1 cellular context compared by ENCODE assay signal in the genomic region with DNA sequence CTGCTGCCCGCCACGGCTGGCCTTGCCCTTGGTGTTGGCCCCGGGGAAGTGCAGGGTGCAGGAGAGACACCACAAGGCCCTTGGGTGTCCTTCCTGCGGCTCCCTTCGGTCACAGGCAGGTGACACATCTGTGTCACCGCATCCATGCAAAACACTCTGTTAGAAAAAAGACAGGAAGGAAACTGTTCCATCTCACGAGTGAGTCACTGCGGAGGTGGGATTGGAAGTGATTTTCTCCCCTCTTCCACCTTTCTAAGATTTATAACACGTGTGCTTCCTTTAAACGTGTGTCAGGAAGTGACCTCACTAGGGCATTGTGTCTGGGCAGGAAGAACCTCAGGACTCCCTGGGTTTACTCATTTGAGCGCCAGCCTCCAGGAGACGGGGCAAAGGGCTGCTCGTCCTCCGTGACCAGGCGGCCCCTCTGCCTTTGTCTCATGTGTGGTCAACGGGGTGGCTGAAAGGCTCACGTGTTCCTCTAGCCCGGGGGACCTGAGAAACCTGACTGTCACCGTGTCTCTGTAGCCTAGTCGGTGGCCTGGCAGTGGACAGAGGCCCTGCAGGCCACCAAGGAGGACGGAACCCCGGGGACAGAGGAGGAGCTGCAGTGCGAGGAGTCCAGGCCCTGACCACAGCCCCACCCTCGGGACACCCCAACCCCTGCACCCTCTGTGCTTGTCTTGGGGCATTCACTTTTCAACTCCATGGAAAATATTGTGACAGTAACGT.
TF ChIP-seq lines count a peak whose summit lies in the region.

No MANE protein-coding gene starts in this region.

TF ChIP-seq in endothelial cell of umbilical vein, 7 proteins besides CTCF, POLR2A, EP300 and RAD21:
- no peak for TF ChIP-seq GATA2 (IDR thresholded peaks at IDR 0.05; ENCODE audit: insufficient read depth, insufficient read length, low read depth, low read length)
- no peak for TF ChIP-seq EZH2 (IDR thresholded peaks at IDR 0.05; ENCODE audit: borderline replicate concordance, low read depth, low read length, severe bottlenecking)
- TF ChIP-seq, protein P1, sequence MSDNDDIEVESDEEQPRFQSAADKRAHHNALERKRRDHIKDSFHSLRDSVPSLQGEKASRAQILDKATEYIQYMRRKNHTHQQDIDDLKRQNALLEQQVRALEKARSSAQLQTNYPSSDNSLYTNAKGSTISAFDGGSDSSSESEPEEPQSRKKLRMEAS (IDR thresholded peaks at IDR 0.05; ENCODE audit: insufficient read depth, insufficient read length) = peak; percentile 65
- peak; percentile 79 for TF ChIP-seq JUN (IDR thresholded peaks at IDR 0.05; ENCODE audit: borderline replicate concordance, insufficient read depth, insufficient read length, low read depth)
- TF ChIP-seq FOS (IDR thresholded peaks at IDR 0.05; ENCODE audit: borderline replicate concordance, insufficient read depth, low read length) = peak; percentile 65
